In genomic region chr9:127697575-127697974, GRCh38 we compare ENCODE assay signal across 1 cellular context.
TF ChIP-seq lines count a peak whose summit lies in the region.

No MANE protein-coding gene starts in this region.

TF ChIP-seq in K562, 482 proteins besides CTCF, POLR2A, EP300 and RAD21:
- TF ChIP-seq ZNF239 (CRISPR knock-in tag; IDR thresholded peaks at IDR 0.05) (no peak), SPI1 (IDR thresholded peaks at IDR 0.05; ENCODE audit: borderline replicate concordance, low read depth, low read length) (peak; percentile 59; the same call in 1 of the 2 replicates)
